Comparison of ENCODE assay signal across 1 cellular context in the genomic region with DNA sequence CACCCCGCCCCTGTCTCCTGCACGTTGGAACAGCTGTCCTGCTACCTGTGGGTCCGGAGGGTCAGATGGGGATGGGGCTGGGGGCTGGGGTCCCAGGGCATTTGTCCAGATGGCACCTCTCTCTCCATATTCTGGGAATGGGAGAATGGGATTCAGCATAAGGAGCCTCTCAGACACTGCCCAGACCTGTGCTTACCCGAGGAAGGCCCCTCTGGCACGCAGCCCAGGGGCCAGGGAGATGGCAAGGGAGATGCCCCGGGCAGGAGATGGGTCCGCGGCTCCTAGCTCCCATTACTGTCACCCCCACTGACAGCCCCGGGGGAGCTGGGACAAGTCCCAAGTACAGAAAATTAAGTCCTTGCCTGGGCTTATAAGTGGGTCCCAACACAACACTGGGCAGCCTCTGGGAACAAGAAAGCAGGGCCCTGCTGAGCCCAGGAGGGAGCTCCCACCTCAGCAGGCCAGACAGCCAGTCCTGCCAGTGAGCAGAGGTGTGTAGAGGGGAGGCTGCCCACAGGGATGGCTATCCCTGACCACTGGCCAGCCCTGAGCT.
A peak's percentile ranks its signal among the peaks of the same experiment; 100 is the strongest.
TF ChIP-seq lines count a peak whose summit lies in the region.

No MANE protein-coding gene starts in this region.

TF ChIP-seq in HEK293, 187 proteins besides CTCF, POLR2A, EP300 and RAD21 (continued from another document):
- TF ChIP-seq, protein P1, sequence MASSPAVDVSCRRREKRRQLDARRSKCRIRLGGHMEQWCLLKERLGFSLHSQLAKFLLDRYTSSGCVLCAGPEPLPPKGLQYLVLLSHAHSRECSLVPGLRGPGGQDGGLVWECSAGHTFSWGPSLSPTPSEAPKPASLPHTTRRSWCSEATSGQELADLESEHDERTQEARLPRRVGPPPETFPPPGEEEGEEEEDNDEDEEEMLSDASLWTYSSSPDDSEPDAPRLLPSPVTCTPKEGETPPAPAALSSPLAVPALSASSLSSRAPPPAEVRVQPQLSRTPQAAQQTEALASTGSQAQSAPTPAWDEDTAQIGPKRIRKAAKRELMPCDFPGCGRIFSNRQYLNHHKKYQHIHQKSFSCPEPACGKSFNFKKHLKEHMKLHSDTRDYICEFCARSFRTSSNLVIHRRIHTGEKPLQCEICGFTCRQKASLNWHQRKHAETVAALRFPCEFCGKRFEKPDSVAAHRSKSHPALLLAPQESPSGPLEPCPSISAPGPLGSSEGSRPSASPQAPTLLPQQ (tag by site-specific recombination; IDR thresholded peaks at IDR 0.05) = peak; percentile 37; the same call in 1 of the 2 replicates
- TF ChIP-seq ZNF792 (tag by site-specific recombination; IDR thresholded peaks at IDR 0.05) (no peak), YY1 (tag by site-specific recombination; IDR thresholded peaks at IDR 0.05) (no peak), GLIS1 (tag by site-specific recombination; IDR thresholded peaks at IDR 0.05) (peak; percentile 48), KLF8 (tag by site-specific recombination; IDR thresholded peaks at IDR 0.05) (no peak), ZEB2 (tag by site-specific recombination; IDR thresholded peaks at IDR 0.05) (no peak), REPIN1 (tag by site-specific recombination; IDR thresholded peaks at IDR 0.05; ENCODE audit: low read depth) (no peak), ZSCAN23 (tag by site-specific recombination; IDR thresholded peaks at IDR 0.05) (no peak), GLI4 (tag by site-specific recombination; IDR thresholded peaks at IDR 0.05) (no peak), ZNF585B (tag by site-specific recombination; IDR thresholded peaks at IDR 0.05) (no peak), ZNF140 (tag by site-specific recombination; IDR thresholded peaks at IDR 0.05) (no peak), ZNF202 (tag by site-specific recombination; IDR thresholded peaks at IDR 0.05; ENCODE audit: borderline replicate concordance) (no peak), ZFP37 (tag by site-specific recombination; IDR thresholded peaks at IDR 0.05) (no peak), SP3 (tag by site-specific recombination; IDR thresholded peaks at IDR 0.05) (no peak), ZNF19 (tag by site-specific recombination; IDR thresholded peaks at IDR 0.05; ENCODE audit: low read depth) (no peak), ZBTB48 (tag by site-specific recombination; IDR thresholded peaks at IDR 0.05) (peak; percentile 95)
- TF ChIP-seq, protein P2, sequence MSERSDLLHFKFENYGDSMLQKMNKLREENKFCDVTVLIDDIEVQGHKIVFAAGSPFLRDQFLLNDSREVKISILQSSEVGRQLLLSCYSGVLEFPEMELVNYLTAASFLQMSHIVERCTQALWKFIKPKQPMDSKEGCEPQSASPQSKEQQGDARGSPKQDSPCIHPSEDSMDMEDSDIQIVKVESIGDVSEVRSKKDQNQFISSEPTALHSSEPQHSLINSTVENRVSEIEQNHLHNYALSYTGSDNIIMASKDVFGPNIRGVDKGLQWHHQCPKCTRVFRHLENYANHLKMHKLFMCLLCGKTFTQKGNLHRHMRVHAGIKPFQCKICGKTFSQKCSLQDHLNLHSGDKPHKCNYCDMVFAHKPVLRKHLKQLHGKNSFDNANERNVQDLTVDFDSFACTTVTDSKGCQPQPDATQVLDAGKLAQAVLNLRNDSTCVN (tag by site-specific recombination; optimal IDR thresholded peaks at IDR 0.05) = no peak
- TF ChIP-seq, protein P3, sequence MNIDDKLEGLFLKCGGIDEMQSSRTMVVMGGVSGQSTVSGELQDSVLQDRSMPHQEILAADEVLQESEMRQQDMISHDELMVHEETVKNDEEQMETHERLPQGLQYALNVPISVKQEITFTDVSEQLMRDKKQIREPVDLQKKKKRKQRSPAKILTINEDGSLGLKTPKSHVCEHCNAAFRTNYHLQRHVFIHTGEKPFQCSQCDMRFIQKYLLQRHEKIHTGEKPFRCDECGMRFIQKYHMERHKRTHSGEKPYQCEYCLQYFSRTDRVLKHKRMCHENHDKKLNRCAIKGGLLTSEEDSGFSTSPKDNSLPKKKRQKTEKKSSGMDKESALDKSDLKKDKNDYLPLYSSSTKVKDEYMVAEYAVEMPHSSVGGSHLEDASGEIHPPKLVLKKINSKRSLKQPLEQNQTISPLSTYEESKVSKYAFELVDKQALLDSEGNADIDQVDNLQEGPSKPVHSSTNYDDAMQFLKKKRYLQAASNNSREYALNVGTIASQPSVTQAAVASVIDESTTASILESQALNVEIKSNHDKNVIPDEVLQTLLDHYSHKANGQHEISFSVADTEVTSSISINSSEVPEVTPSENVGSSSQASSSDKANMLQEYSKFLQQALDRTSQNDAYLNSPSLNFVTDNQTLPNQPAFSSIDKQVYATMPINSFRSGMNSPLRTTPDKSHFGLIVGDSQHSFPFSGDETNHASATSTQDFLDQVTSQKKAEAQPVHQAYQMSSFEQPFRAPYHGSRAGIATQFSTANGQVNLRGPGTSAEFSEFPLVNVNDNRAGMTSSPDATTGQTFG (tag by site-specific recombination; IDR thresholded peaks at IDR 0.05; ENCODE audit: borderline replicate concordance) = no peak
